18 cellular contexts compared by ENCODE assay signal in genomic region chr1:243487036-243487648, GRCh38.
A peak's percentile ranks its signal among the peaks of the same experiment; 100 is the strongest.
DNase-seq lines count a peak whose midpoint lies in the region; ATAC-seq, FAIRE-seq and TF ChIP-seq lines count a peak whose summit lies in the region.
"Had no signal": no experiment of that assay in that cellular context is flagged by ENCODE, and none has a peak within 500 bp of the region (broad histone marks: within the 10 kb centered on the region; RNA-seq: fewer than 3 reads in every experiment).

No MANE protein-coding gene starts in this region.

- no peak overlapping the region for H3K27ac ChIP-seq in breast epithelium
- H3K27ac ChIP-seq in PC-3 (ENCODE audit: low read length), result no peak overlapping the region
- H3K27ac ChIP-seq in endodermal cell (ENCODE audit: low read depth, low read length), result no peak overlapping the region
- H3K27ac ChIP-seq: PC-9, SK-N-MC had no signal

- H3K4me3 ChIP-seq in breast epithelium (no peak overlapping the region), PC-3 (ENCODE audit: low read length) (peak overlapping the region; percentile 78), endodermal cell (ENCODE audit: low read length) (no peak overlapping the region)
- H3K4me3 ChIP-seq: PC-9, SK-N-MC had no signal

- peak; percentile 35; the same call in 1 of the 2 replicates for ATAC-seq in PC-3
- ATAC-seq in activated T-helper 17 cell treated with anti-CD3 and anti-CD28 coated beads, Interleukin-2, amount 50 U/mL, for 72 hours (replicated peaks), result no peak
- ATAC-seq: Right ventricle myocardium inferior had no signal

- no peak overlapping the region for H3K4me3 Mint-ChIP-seq in MCF 10A (ENCODE audit: unreplicated experiment)
- peak overlapping the region; percentile 63 for H3K4me3 Mint-ChIP-seq in endodermal cell
- peak overlapping the region; percentile 28 for H3K4me3 Mint-ChIP-seq in type B pancreatic cell
- H3K4me3 Mint-ChIP-seq in activated T-helper 17 cell treated with anti-CD3 and anti-CD28 coated beads, Interleukin-2, amount 50 U/mL, for 72 hours, result no peak overlapping the region
- H3K4me3 Mint-ChIP-seq: CD4-positive, alpha-beta T cell had no signal

- H4K20me1 ChIP-seq in PC-3 (ENCODE audit: low read length), result no peaks in the 10 kb centered on the region

- POLR2A ChIA-PET in MCF 10A (lab: Yijun Ruan, JAX) (interaction anchor here (0.7 kb wide), 1 partner anchor 35 kb away, joined by 3 read pairs; no protein-coding TSS in a partner anchor), PC-3 (lab: Charles Lee; ENCODE audit: unreplicated experiment) (no interaction called here)

- peak overlapping the region; percentile 88 for H3K4me2 ChIP-seq in PC-3 (ENCODE audit: low read length)
- H3K4me2 ChIP-seq: PC-9 had no signal

- H3K36me3 Mint-ChIP-seq in MCF 10A (ENCODE audit: insufficient read depth, unreplicated experiment), result peaks cover 28% of the 10 kb centered on the region
- peaks cover 5% of the 10 kb centered on the region for H3K36me3 Mint-ChIP-seq in endodermal cell (ENCODE audit: low read depth)
- H3K36me3 Mint-ChIP-seq in type B pancreatic cell, result no peaks in the 10 kb centered on the region
- H3K36me3 Mint-ChIP-seq in activated T-helper 17 cell treated with anti-CD3 and anti-CD28 coated beads, Interleukin-2, amount 50 U/mL, for 72 hours (ENCODE audit: low read depth), result no peaks in the 10 kb centered on the region

- no peak for DNase-seq in MCF 10A (ENCODE audit: unreplicated experiment)
- DNase-seq in breast epithelium (ENCODE audit: low spot score in 2 of 2), result no peak
- no peak for DNase-seq in PC-3
- DNase-seq in endodermal cell, result no peak
- DNase-seq in type B pancreatic cell (ENCODE audit: extremely low spot score, unreplicated experiment), result no peak
- no peak for DNase-seq in H54 (ENCODE audit: insufficient read length, low spot score)
- DNase-seq in HUDEP-2 (lab: John Stamatoyannopoulos, UW; ENCODE audit: unreplicated experiment in 76 of 76), result no peak
- DNase-seq: Calu3; CD4-positive, alpha-beta T cell; DMS79 treated with DMSO at 0.1 percent for 48 hours; GF-D8; NCI-H1694; PC-9 had no signal

- TF ChIP-seq POLR2A in breast epithelium (IDR thresholded peaks at IDR 0.05) (no peak), H54 (IDR thresholded peaks at IDR 0.05; ENCODE audit: low read depth, low read length) (no peak)

- no peaks in the 10 kb centered on the region for H3F3A ChIP-seq in PC-3 (ENCODE audit: low read length, unreplicated experiment)

- CTCF ChIA-PET in MCF 10A (lab: Yijun Ruan, JAX), result interaction anchor here (0.6 kb wide), 2 partner anchors 220 to 1665 kb away, joined by 3 to 4 read pairs; no protein-coding TSS in a partner anchor
- CTCF ChIA-PET in PC-3 (lab: Charles Lee), result no interaction called here

- peak overlapping the region; percentile 10 for H3K27ac Mint-ChIP-seq in MCF 10A (ENCODE audit: low read depth, unreplicated experiment)
- H3K27ac Mint-ChIP-seq in endodermal cell, result no peak overlapping the region
- H3K27ac Mint-ChIP-seq in type B pancreatic cell, result no peak overlapping the region
- H3K27ac Mint-ChIP-seq in activated T-helper 17 cell treated with anti-CD3 and anti-CD28 coated beads, Interleukin-2, amount 50 U/mL, for 72 hours, result no peak overlapping the region
- H3K27ac Mint-ChIP-seq: CD4-positive, alpha-beta T cell had no signal

- peaks cover 45% of the 10 kb centered on the region for H3K79me2 ChIP-seq in PC-3 (ENCODE audit: low read length)

- H3K27me3 ChIP-seq in breast epithelium, result no peaks in the 10 kb centered on the region
- no peaks in the 10 kb centered on the region for H3K27me3 ChIP-seq in PC-3 (ENCODE audit: low read length)
- peaks cover 7% of the 10 kb centered on the region for H3K27me3 ChIP-seq in endodermal cell (ENCODE audit: control insufficient read depth, insufficient read depth, low read length, poor library complexity, severe bottlenecking)

- intact Hi-C loops in MCF 10A (cut with micrococcal nuclease) (no loop called here), breast epithelium (cut with DNase I; ENCODE audit: low total_unique reads) (no loop called here), PC-3 (cut with micrococcal nuclease) (loop anchor here (1.0 to 5.0 kb wide), 2 partner anchors 38 to 40 kb away; no protein-coding TSS in a partner anchor)

- no peak for FAIRE-seq in H54 (lab: Jason Lieb, UNC)
- FAIRE-seq: A204.1 had no signal

- TF ChIP-seq CTCF in MCF 10A (IDR thresholded peaks at IDR 0.05; ENCODE audit: unreplicated experiment), result no peak
- no peak for TF ChIP-seq CTCF in breast epithelium (IDR thresholded peaks at IDR 0.05)
- TF ChIP-seq CTCF in PC-3 (conservative IDR thresholded peaks at IDR 0.05; ENCODE audit: low read depth, low read length), result no peak
- TF ChIP-seq CTCF in endodermal cell (conservative IDR thresholded peaks at IDR 0.05), result no peak
- TF ChIP-seq CTCF in type B pancreatic cell (conservative IDR thresholded peaks at IDR 0.05), result no peak

- BruUV-seq in MCF 10A (replicated peaks; lab: Mats Ljungman, UMichigan), result no TSS peak
- BruUV-seq in PC-3 (replicated peaks; lab: Mats Ljungman, UMichigan), result no TSS peak

- no peaks in the 10 kb centered on the region for H3K36me3 ChIP-seq in breast epithelium
- peaks cover 20% of the 10 kb centered on the region; the same call in 1 of the 2 replicates for H3K36me3 ChIP-seq in PC-3 (ENCODE audit: low read depth, low read length)
- H3K36me3 ChIP-seq in endodermal cell (ENCODE audit: control insufficient read depth, insufficient read depth, low read length), result no peaks in the 10 kb centered on the region

- H2AFZ ChIP-seq in PC-3 (ENCODE audit: low read length), result peak overlapping the region; percentile 82
- H2AFZ ChIP-seq: PC-9 had no signal

- no peaks in the 10 kb centered on the region for H3K9me2 ChIP-seq in PC-3 (replicated peaks; ENCODE audit: low read length)

- H3K9me3 ChIP-seq in breast epithelium, result no peaks in the 10 kb centered on the region
- H3K9me3 ChIP-seq in PC-3 (ENCODE audit: low read length), result no peaks in the 10 kb centered on the region
- H3K9me3 ChIP-seq in endodermal cell (ENCODE audit: control insufficient read depth, low read length), result no peaks in the 10 kb centered on the region

- peak overlapping the region; percentile 88 for H3K9ac ChIP-seq in PC-3 (ENCODE audit: low read length)
- H3K9ac ChIP-seq in endodermal cell (ENCODE audit: extremely low read depth, low read length, poor library complexity, severe bottlenecking), result no peak overlapping the region

- H3K9me3 Mint-ChIP-seq in MCF 10A (ENCODE audit: unreplicated experiment) (no peaks in the 10 kb centered on the region), endodermal cell (no peaks in the 10 kb centered on the region), type B pancreatic cell (no peaks in the 10 kb centered on the region)
- H3K9me3 Mint-ChIP-seq in activated T-helper 17 cell treated with anti-CD3 and anti-CD28 coated beads, Interleukin-2, amount 50 U/mL, for 72 hours, result no peaks in the 10 kb centered on the region
- H3K9me3 Mint-ChIP-seq: CD4-positive, alpha-beta T cell; H9 had no signal

- H3K4me1 Mint-ChIP-seq in MCF 10A (ENCODE audit: insufficient read depth, unreplicated experiment), result peaks cover 5% of the 10 kb centered on the region
- peaks cover 13% of the 10 kb centered on the region for H3K4me1 Mint-ChIP-seq in endodermal cell
- H3K4me1 Mint-ChIP-seq in type B pancreatic cell (ENCODE audit: unreplicated experiment), result peaks cover 10% of the 10 kb centered on the region
- H3K4me1 Mint-ChIP-seq in activated T-helper 17 cell treated with anti-CD3 and anti-CD28 coated beads, Interleukin-2, amount 50 U/mL, for 72 hours, result peaks cover 5% of the 10 kb centered on the region

- H3K27me3 Mint-ChIP-seq in MCF 10A (ENCODE audit: insufficient read depth, unreplicated experiment) (no peaks in the 10 kb centered on the region), endodermal cell (ENCODE audit: insufficient read depth) (peaks cover 14% of the 10 kb centered on the region), type B pancreatic cell (peaks cover 13% of the 10 kb centered on the region)
- no peaks in the 10 kb centered on the region for H3K27me3 Mint-ChIP-seq in activated T-helper 17 cell treated with anti-CD3 and anti-CD28 coated beads, Interleukin-2, amount 50 U/mL, for 72 hours
- H3K27me3 Mint-ChIP-seq: CD4-positive, alpha-beta T cell had no signal

- H3K4me1 ChIP-seq in breast epithelium (no peaks in the 10 kb centered on the region), PC-3 (ENCODE audit: insufficient read depth, low read length) (peaks cover 9% of the 10 kb centered on the region), endodermal cell (ENCODE audit: control insufficient read depth, insufficient read depth, low read length) (no peaks in the 10 kb centered on the region)

- WGBS in endodermal cell (ENCODE audit: insufficient coverage in 1 of 2, insufficient read length in 1 of 2), 2 experiments, result 97 to 100% methylated on average over 3 to 15 of the region's 15 CpGs

Comparison
In these comparisons a context has a peak if more than half of its experiments do, and no peak if none do; other contexts are left out.
1. H3K4me3 Mint-ChIP-seq: peak in endodermal cell (single experiment) and type B pancreatic cell (single experiment); none in MCF 10A (single experiment) and activated T-helper 17 cell treated with anti-CD3 and anti-CD28 coated beads, Interleukin-2, amount 50 U/mL, for 72 hours (single experiment).